13 cellular contexts compared by ENCODE assay signal in the genomic region with DNA sequence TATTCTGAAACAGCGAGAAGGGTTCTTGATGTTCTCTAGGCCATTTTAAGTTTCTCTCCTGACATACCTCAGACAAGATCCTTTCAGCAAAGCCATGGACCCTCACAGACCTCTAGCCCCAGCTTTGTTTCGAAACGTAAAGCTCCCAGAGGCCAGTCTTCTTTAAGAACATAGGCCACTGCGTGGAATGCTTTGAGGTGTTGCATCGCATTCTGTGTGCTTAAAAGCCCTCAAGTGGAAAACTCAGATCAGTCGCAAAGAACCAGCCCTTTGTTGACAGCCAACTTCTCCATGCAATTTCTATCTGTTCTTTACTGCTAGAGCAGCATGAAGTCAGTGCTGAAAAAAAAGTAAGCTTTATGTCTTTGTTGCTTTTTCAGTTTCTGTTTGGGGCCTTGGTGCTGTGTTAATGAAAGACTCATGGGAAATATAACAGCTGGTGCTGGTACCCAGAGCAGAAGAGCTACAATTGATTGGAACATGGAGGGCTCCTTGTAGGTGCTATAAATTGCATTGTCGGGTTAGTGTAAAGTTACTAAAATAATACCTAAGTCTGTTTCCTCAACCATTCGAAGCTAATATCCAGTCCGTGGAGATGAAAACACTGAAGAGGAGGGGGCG.
DNase-seq lines count a peak whose midpoint lies in the region; ATAC-seq and TF ChIP-seq lines count a peak whose summit lies in the region.
"Had no signal": no experiment of that assay in that cellular context is flagged by ENCODE, and none has a peak within 500 bp of the region (broad histone marks: within the 10 kb centered on the region; RNA-seq: fewer than 3 reads in every experiment).

No MANE protein-coding gene starts in this region.

- H3K4me3 ChIP-seq in body of pancreas: no peak overlapping the region
- no peak overlapping the region for H3K4me3 ChIP-seq in H7 (ENCODE audit: insufficient read depth, low read depth, low read length)
- H3K4me3 ChIP-seq in tibial artery: no peak overlapping the region

- no peak for DNase-seq in stimulated activated naive CD8-positive, alpha-beta T cell treated with anti-CD3 and anti-CD28 coated beads, Interleukin-15, Interleukin-2, amounts not matched to agents 100 U/mL and 50 U/mL, for 24 hours
- peak; percentile 75 for DNase-seq in NCI-H2171 treated with DMSO at 0.1 percent for 48 hours (lab: John Stamatoyannopoulos, UW)
- peak; percentile 19 for DNase-seq in foreskin melanocyte
- DNase-seq in body of pancreas: no peak
- no peak for DNase-seq in H7
- DNase-seq in tibial artery: no peak
- no peak for DNase-seq in DMS79 treated with DMSO at 0.1 percent for 48 hours (lab: John Stamatoyannopoulos, UW)
- DNase-seq: cerebellar nuclear complex, left ventricle myocardium superior, NCI-H2081, NCI-H69 had no signal

- WGBS in body of pancreas, 2 donors: 68 to 75% methylated on average over 10 of the region's 10 CpGs

- H3K27me3 ChIP-seq in body of pancreas: no peaks in the 10 kb centered on the region
- H3K27me3 ChIP-seq in H7 (ENCODE audit: control insufficient read depth, insufficient read depth, low read length): no peaks in the 10 kb centered on the region
- H3K27me3 ChIP-seq in tibial artery: no peaks in the 10 kb centered on the region

- H3K4me1 Mint-ChIP-seq in stimulated activated naive CD8-positive, alpha-beta T cell treated with anti-CD3 and anti-CD28 coated beads, Interleukin-15, Interleukin-2, amounts not matched to agents 100 ng/mL and 50 ng/mL, for 24 hours (ENCODE audit: low read depth): peaks cover 54% of the 10 kb centered on the region

- H3K27ac Mint-ChIP-seq in stimulated activated naive CD8-positive, alpha-beta T cell treated with anti-CD3 and anti-CD28 coated beads, Interleukin-15, Interleukin-2, amounts not matched to agents 100 ng/mL and 50 ng/mL, for 24 hours: peak overlapping the region; percentile 98

- H3K4me1 ChIP-seq in body of pancreas (no peaks in the 10 kb centered on the region), tibial artery (no peaks in the 10 kb centered on the region)

- no peaks in the 10 kb centered on the region for H3K27me3 Mint-ChIP-seq in stimulated activated naive CD8-positive, alpha-beta T cell treated with anti-CD3 and anti-CD28 coated beads, Interleukin-15, Interleukin-2, amounts not matched to agents 100 ng/mL and 50 ng/mL, for 24 hours

- peak overlapping the region; percentile 10 for H3K4me3 Mint-ChIP-seq in stimulated activated naive CD8-positive, alpha-beta T cell treated with anti-CD3 and anti-CD28 coated beads, Interleukin-15, Interleukin-2, amounts not matched to agents 100 ng/mL and 50 ng/mL, for 24 hours

- H3K9me3 ChIP-seq in body of pancreas: no peaks in the 10 kb centered on the region
- H3K9me3 ChIP-seq in tibial artery: no peaks in the 10 kb centered on the region

- no peak for TF ChIP-seq POLR2A in body of pancreas (IDR thresholded peaks at IDR 0.05)

- intact Hi-C loops in body of pancreas (cut with DNase I): no loop called here
- intact Hi-C loops in tibial artery (cut with DNase I; ENCODE audit: low total_unique reads): no loop called here

- H3K36me3 ChIP-seq in body of pancreas (replicated peaks in 1 of 2; ENCODE audit: insufficient read depth in 1 of 2, low read depth in 2 of 2): no peaks in the 10 kb centered on the region
- H3K36me3 ChIP-seq in H7 (replicated peaks; ENCODE audit: control insufficient read depth, insufficient read depth, low read length): no peaks in the 10 kb centered on the region
- H3K36me3 ChIP-seq in tibial artery: no peaks in the 10 kb centered on the region

- H3K27ac ChIP-seq in body of pancreas (no peak overlapping the region), tibial artery (no peak overlapping the region)

- H3K9me3 Mint-ChIP-seq in stimulated activated naive CD8-positive, alpha-beta T cell treated with anti-CD3 and anti-CD28 coated beads, Interleukin-15, Interleukin-2, amounts not matched to agents 100 ng/mL and 50 ng/mL, for 24 hours: no peaks in the 10 kb centered on the region

- TF ChIP-seq CTCF in body of pancreas (IDR thresholded peaks at IDR 0.05) (no peak), tibial artery (IDR thresholded peaks at IDR 0.05) (no peak)

- H3K36me3 Mint-ChIP-seq in stimulated activated naive CD8-positive, alpha-beta T cell treated with anti-CD3 and anti-CD28 coated beads, Interleukin-15, Interleukin-2, amounts not matched to agents 100 ng/mL and 50 ng/mL, for 24 hours (ENCODE audit: low read depth): no peaks in the 10 kb centered on the region

- no peak for ATAC-seq in stimulated activated naive CD8-positive, alpha-beta T cell treated with anti-CD3 and anti-CD28 coated beads, Interleukin-15, Interleukin-2, amounts not matched to agents 100 U/mL and 50 U/mL, for 24 hours
- ATAC-seq in body of pancreas: no peak
- ATAC-seq: HepG2, left ventricle myocardium superior had no signal

Comparison
In these comparisons a context has a peak if more than half of its experiments do, and no peak if none do; other contexts are left out.
1. DNase-seq: peak in NCI-H2171 treated with DMSO at 0.1 percent for 48 hours (single experiment) and foreskin melanocyte (single experiment); none in stimulated activated naive CD8-positive, alpha-beta T cell treated with anti-CD3 and anti-CD28 coated beads, Interleukin-15, Interleukin-2, amounts not matched to agents 100 U/mL and 50 U/mL, for 24 hours (single experiment), body of pancreas (0 of 4), H7 (single experiment), tibial artery (0 of 2) and DMS79 treated with DMSO at 0.1 percent for 48 hours (single experiment).